Comparison of ENCODE assay signal across 12 cellular contexts in the genomic region with DNA sequence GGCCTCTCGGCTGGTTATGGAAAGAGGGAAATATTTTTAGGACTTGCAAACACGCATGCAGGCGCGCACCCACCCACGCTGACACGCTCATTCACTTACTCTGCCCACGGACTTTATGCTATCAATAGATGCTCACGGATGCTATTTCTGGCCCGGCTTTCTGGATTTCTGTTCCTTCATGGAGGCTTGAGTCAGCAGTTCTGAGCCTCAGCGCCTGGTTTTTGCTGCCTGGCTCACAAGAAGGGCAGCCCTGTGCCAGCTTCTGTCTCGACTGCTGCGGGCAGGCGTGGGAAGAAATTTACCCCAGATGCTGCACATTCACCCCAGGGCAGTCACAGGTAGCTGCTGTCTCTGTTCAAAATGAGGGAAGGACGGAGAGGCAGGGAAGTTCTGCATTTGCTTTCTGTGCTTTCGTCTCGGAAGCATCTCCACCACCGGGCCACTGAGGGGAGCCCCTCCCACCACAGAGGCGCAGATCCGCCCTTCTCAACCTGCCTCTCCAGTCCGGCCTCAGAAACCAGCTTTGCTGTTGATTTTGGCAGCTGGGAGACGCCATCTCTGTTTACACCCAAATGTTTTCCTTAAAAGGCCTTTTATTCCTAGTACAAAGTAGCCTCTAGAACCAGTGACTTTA.
DNase-seq lines count a peak whose midpoint lies in the region; TF ChIP-seq lines count a peak whose summit lies in the region.
"Had no signal": no experiment of that assay in that cellular context is flagged by ENCODE, and none has a peak within 500 bp of the region (broad histone marks: within the 10 kb centered on the region; RNA-seq: fewer than 3 reads in every experiment).

No MANE protein-coding gene starts in this region.

- H3K27ac ChIP-seq in breast epithelium, result peak overlapping the region; percentile 71 to 85
- H3K27ac ChIP-seq in smooth muscle cell (ENCODE audit: low read depth), result no peak overlapping the region
- H3K27ac ChIP-seq: PC-9 had no signal

- H3K79me2 ChIP-seq in smooth muscle cell (ENCODE audit: low read depth), result no peaks in the 10 kb centered on the region

- H3K4me2 ChIP-seq in smooth muscle cell, result peak overlapping the region; percentile 69
- H3K4me2 ChIP-seq: PC-9 had no signal

- H3K9me3 ChIP-seq in breast epithelium, result no peaks in the 10 kb centered on the region
- no peaks in the 10 kb centered on the region for H3K9me3 ChIP-seq in smooth muscle cell (replicated peaks; ENCODE audit: low read depth)

- peaks cover 3% of the 10 kb centered on the region for H3K27me3 Mint-ChIP-seq in activated T-helper 2 cell treated with anti-CD3 and anti-CD28 coated beads, Interferon-gamma antibody, Interleukin-2, Interleukin-4, amounts not matched to agents 10 μg/mL and 5 μg/mL and 100 μg/mL, durations not matched to agents 14 hours and 24 hours and 36 hours (ENCODE audit: low read depth)

- H3K36me3 Mint-ChIP-seq in activated T-helper 2 cell treated with anti-CD3 and anti-CD28 coated beads, Interferon-gamma antibody, Interleukin-2, Interleukin-4, amounts not matched to agents 10 μg/mL and 5 μg/mL and 100 μg/mL, durations not matched to agents 14 hours and 24 hours and 36 hours (ENCODE audit: low read depth), result no peaks in the 10 kb centered on the region
- H3K36me3 Mint-ChIP-seq: memory B cell had no signal

- 31% methylated on average over 21 of the region's 21 CpGs for WGBS in smooth muscle cell (ENCODE audit: low lambda C conversion rate)

- TF ChIP-seq POLR2A in breast epithelium (IDR thresholded peaks at IDR 0.05), result no peak

- H3K4me1 Mint-ChIP-seq in activated T-helper 2 cell treated with anti-CD3 and anti-CD28 coated beads, Interferon-gamma antibody, Interleukin-2, Interleukin-4, amounts not matched to agents 10 μg/mL and 5 μg/mL and 100 μg/mL, durations not matched to agents 14 hours and 24 hours and 36 hours (ENCODE audit: low read depth), result no peaks in the 10 kb centered on the region
- H3K4me1 Mint-ChIP-seq: memory B cell had no signal

- DNase-seq in HFF-Myc (ENCODE audit: extremely low read depth, low read depth), result no peak
- peak in 1 of 2 donors; percentile 70 for DNase-seq in breast epithelium (ENCODE audit: low spot score in 2 of 2)
- peak; percentile 74 for DNase-seq in inferior parietal cortex (ENCODE audit: extremely low spot score)
- DNase-seq in smooth muscle cell (lab: John Stamatoyannopoulos, UW; ENCODE audit: unreplicated experiment), result peak; percentile 36
- DNase-seq in NCI-H2081 treated with DMSO at 0.1 percent for 48 hours (lab: John Stamatoyannopoulos, UW), result no peak
- DNase-seq in activated T-helper 2 cell treated with anti-CD3 and anti-CD28 coated beads, Interferon-gamma antibody, Interleukin-2, Interleukin-4, amounts not matched to agents 10 μg/mL and 5 μg/mL and 100 μg/mL, durations not matched to agents 14 hours and 24 hours and 36 hours (ENCODE audit: low spot score), result no peak
- DNase-seq in GM10248 (ENCODE audit: extremely low spot score), result no peak
- DNase-seq in RKO (ENCODE audit: low spot score), result no peak
- DNase-seq: activated effector memory CD4-positive, alpha-beta T cell treated with Interleukin-2 at 50 U/mL for 16 hours; PC-9 had no signal

- peak overlapping the region; percentile 24; the same call in 1 of the 2 replicates for H3K4me3 ChIP-seq in HFF-Myc (replicated peaks; ENCODE audit: low read depth, low read length)
- H3K4me3 ChIP-seq in breast epithelium, result peak overlapping the region in 2 of 3 donors; percentile 39 to 51
- no peak overlapping the region for H3K4me3 ChIP-seq in smooth muscle cell
- H3K4me3 ChIP-seq: PC-9 had no signal

- H3K27me3 ChIP-seq in breast epithelium, result no peaks in the 10 kb centered on the region
- peaks cover 3% of the 10 kb centered on the region for H3K27me3 ChIP-seq in smooth muscle cell (ENCODE audit: low read depth)

- no peaks in the 10 kb centered on the region for H3F3A ChIP-seq in smooth muscle cell (ENCODE audit: low read depth)

- H4K20me1 ChIP-seq in smooth muscle cell (ENCODE audit: low read depth), result no peaks in the 10 kb centered on the region

- no peaks in the 10 kb centered on the region for H3K36me3 ChIP-seq in breast epithelium
- H3K36me3 ChIP-seq in smooth muscle cell (ENCODE audit: low read depth), result no peaks in the 10 kb centered on the region

- POLR2A ChIA-PET in GM10248 (lab: Yijun Ruan, JAX), result no interaction called here

- H2AFZ ChIP-seq in smooth muscle cell (ENCODE audit: low read depth), result no peak overlapping the region
- H2AFZ ChIP-seq: PC-9 had no signal

- H3K9ac ChIP-seq in smooth muscle cell (ENCODE audit: low read depth), result no peak overlapping the region

- intact Hi-C loops in breast epithelium (cut with DNase I; ENCODE audit: low total_unique reads), result no loop called here
- intact Hi-C loops in activated T-helper 2 cell treated with anti-CD3 and anti-CD28 coated beads, Interferon-gamma antibody, Interleukin-2, Interleukin-4, amounts not matched to agents 10 μg/mL and 5 μg/mL and 100 μg/mL, durations not matched to agents 14 hours and 24 hours and 36 hours (cut with micrococcal nuclease), result no loop called here

- no peaks in the 10 kb centered on the region for H3K9me3 Mint-ChIP-seq in activated T-helper 2 cell treated with anti-CD3 and anti-CD28 coated beads, Interferon-gamma antibody, Interleukin-2, Interleukin-4, amounts not matched to agents 10 μg/mL and 5 μg/mL and 100 μg/mL, durations not matched to agents 14 hours and 24 hours and 36 hours
- H3K9me3 Mint-ChIP-seq: memory B cell; stimulated activated naive CD8-positive, alpha-beta T cell treated with anti-CD3 and anti-CD28 coated beads, Interleukin-15, Interleukin-2, amounts not matched to agents 100 ng/mL and 50 ng/mL, for 24 hours had no signal

- no peak overlapping the region for H3K27ac Mint-ChIP-seq in activated T-helper 2 cell treated with anti-CD3 and anti-CD28 coated beads, Interferon-gamma antibody, Interleukin-2, Interleukin-4, amounts not matched to agents 10 μg/mL and 5 μg/mL and 100 μg/mL, durations not matched to agents 14 hours and 24 hours and 36 hours
- H3K27ac Mint-ChIP-seq: memory B cell; stimulated activated naive CD8-positive, alpha-beta T cell treated with anti-CD3 and anti-CD28 coated beads, Interleukin-15, Interleukin-2, amounts not matched to agents 100 ng/mL and 50 ng/mL, for 24 hours had no signal

- H3K4me3 Mint-ChIP-seq in activated T-helper 2 cell treated with anti-CD3 and anti-CD28 coated beads, Interferon-gamma antibody, Interleukin-2, Interleukin-4, amounts not matched to agents 10 μg/mL and 5 μg/mL and 100 μg/mL, durations not matched to agents 14 hours and 24 hours and 36 hours (ENCODE audit: low read depth), result no peak overlapping the region
- H3K4me3 Mint-ChIP-seq: memory B cell; stimulated activated naive CD8-positive, alpha-beta T cell treated with anti-CD3 and anti-CD28 coated beads, Interleukin-15, Interleukin-2, amounts not matched to agents 100 ng/mL and 50 ng/mL, for 24 hours had no signal

- CTCF ChIA-PET in GM10248 (lab: Yijun Ruan, JAX), result no interaction called here

- no peaks in the 10 kb centered on the region for H3K4me1 ChIP-seq in breast epithelium
- peaks cover 9% of the 10 kb centered on the region for H3K4me1 ChIP-seq in smooth muscle cell (ENCODE audit: low read depth)

- TF ChIP-seq CTCF in HFF-Myc (IDR thresholded peaks at IDR 0.05; ENCODE audit: low read depth, low read length, missing control alignments), result no peak
- no peak for TF ChIP-seq CTCF in breast epithelium (IDR thresholded peaks at IDR 0.05)
- TF ChIP-seq CTCF in smooth muscle cell (IDR thresholded peaks at IDR 0.05; ENCODE audit: borderline replicate concordance, insufficient read depth, poor library complexity, severe bottlenecking), result no peak
- TF ChIP-seq CTCF in GM10248 (IDR thresholded peaks at IDR 0.05; ENCODE audit: control extremely low read depth, extremely low read depth, low read depth, missing control alignments), result no peak

Comparison
In these comparisons a context has a peak if more than half of its experiments do, and no peak if none do; other contexts are left out.
1. DNase-seq: peak in inferior parietal cortex (single experiment) and smooth muscle cell (single experiment); none in HFF-Myc (single experiment), NCI-H2081 treated with DMSO at 0.1 percent for 48 hours (single experiment), activated T-helper 2 cell treated with anti-CD3 and anti-CD28 coated beads, Interferon-gamma antibody, Interleukin-2, Interleukin-4, amounts not matched to agents 10 μg/mL and 5 μg/mL and 100 μg/mL, durations not matched to agents 14 hours and 24 hours and 36 hours (single experiment), GM10248 (single experiment) and RKO (single experiment).